Comparison of ENCODE assay signal across 1 cellular context in genomic region chr2:219335373-219335786, GRCh38.
TF ChIP-seq lines count a peak whose summit lies in the region.

No MANE protein-coding gene starts in this region.

TF ChIP-seq in A549, 52 proteins besides CTCF, POLR2A, EP300 and RAD21 (continued from another document):
- TF ChIP-seq PHF8 (IDR thresholded peaks at IDR 0.05; ENCODE audit: borderline replicate concordance, low read depth) (no peak), RNF2 (IDR thresholded peaks at IDR 0.05; ENCODE audit: borderline replicate concordance, low read depth) (no peak), CHD4 (IDR thresholded peaks at IDR 0.05; ENCODE audit: borderline replicate concordance) (no peak), SREBF2 (IDR thresholded peaks at IDR 0.05) (no peak), ELK1 (IDR thresholded peaks at IDR 0.05; ENCODE audit: low read depth, low read length) (no peak), KDM1A (IDR thresholded peaks at IDR 0.05; ENCODE audit: low read depth) (no peak), KDM5A (IDR thresholded peaks at IDR 0.05) (no peak)
- TF ChIP-seq, protein P1, sequence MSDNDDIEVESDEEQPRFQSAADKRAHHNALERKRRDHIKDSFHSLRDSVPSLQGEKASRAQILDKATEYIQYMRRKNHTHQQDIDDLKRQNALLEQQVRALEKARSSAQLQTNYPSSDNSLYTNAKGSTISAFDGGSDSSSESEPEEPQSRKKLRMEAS (IDR thresholded peaks at IDR 0.05): no peak
- TF ChIP-seq, protein P2, sequence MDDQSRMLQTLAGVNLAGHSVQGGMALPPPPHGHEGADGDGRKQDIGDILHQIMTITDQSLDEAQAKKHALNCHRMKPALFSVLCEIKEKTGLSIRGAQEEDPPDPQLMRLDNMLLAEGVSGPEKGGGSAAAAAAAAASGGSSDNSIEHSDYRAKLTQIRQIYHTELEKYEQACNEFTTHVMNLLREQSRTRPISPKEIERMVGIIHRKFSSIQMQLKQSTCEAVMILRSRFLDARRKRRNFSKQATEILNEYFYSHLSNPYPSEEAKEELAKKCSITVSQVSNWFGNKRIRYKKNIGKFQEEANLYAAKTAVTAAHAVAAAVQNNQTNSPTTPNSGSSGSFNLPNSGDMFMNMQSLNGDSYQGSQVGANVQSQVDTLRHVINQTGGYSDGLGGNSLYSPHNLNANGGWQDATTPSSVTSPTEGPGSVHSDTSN (IDR thresholded peaks at IDR 0.05): no peak
